In the genomic region with DNA sequence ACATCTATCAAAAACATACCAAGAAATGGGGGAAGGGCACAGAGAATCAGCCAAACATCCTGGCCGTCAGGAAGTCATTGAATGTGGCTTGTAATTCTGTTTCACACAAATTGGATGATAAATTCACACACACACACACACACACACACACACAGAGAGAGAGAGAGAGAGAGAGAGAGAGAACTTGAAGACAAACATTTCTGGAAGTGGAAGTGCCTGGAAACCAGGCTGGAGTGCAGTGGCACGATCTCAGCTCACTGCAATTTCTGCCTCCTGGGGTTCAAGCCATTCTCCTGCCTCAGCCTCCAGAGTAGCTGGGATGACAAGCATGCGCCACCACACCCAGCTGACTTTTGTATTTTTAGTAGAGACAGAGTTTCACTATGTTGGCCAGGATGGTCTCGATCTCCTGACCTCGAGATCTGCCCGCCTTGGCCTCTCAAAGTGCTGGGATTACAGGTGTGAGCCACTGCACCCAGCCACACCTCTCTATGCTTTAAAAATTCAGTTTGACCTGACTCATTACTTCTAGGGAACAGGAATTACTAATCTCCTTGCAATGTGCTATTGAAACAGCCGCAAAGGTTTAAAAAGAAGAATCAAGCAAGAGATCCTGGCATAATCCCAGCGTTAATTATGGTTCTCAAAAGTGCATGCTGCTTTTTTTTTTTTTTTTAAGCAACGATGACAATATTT, we compare ENCODE assay signal across 25 cellular contexts.
DNase-seq lines count a peak whose midpoint lies in the region; ATAC-seq and TF ChIP-seq lines count a peak whose summit lies in the region.
"Had no signal": no experiment of that assay in that cellular context is flagged by ENCODE, and none has a peak within 500 bp of the region (broad histone marks: within the 10 kb centered on the region; RNA-seq: fewer than 3 reads in every experiment).

No MANE protein-coding gene starts in this region.

- no peak overlapping the region for H2BK20ac ChIP-seq in H9 (ENCODE audit: low read depth, low read length, poor library complexity, severe bottlenecking)

- H2AK5ac ChIP-seq in H9 (ENCODE audit: insufficient read length, low read length), result no peak overlapping the region

- no peaks in the 10 kb centered on the region for H3K9me3 Mint-ChIP-seq in H9
- H3K9me3 Mint-ChIP-seq: activated naive CD4-positive, alpha-beta T cell treated with anti-CD3 and anti-CD28 coated beads, Interleukin-2, amount 10 ng/mL, durations not matched to agents 7 days and 5 days; activated T-helper 1 cell treated with anti-CD3 and anti-CD28 coated beads, Interleukin-12 subunit alpha, Interleukin-12 subunit beta, Interleukin-2, Interleukin-4 antibody, amounts not matched to agents 30 ng/mL and 10 ng/mL and 1 ng/mL, durations not matched to agents 14 hours and 24 hours and 36 hours had no signal

- H3F3A ChIP-seq in smooth muscle cell (ENCODE audit: low read depth), result no peaks in the 10 kb centered on the region

- H4K5ac ChIP-seq in H9 (ENCODE audit: insufficient read length, low read depth, low read length), result no peak overlapping the region

- H3K27me3 Mint-ChIP-seq in H9 (ENCODE audit: low read depth), result no peaks in the 10 kb centered on the region
- H3K27me3 Mint-ChIP-seq: activated naive CD4-positive, alpha-beta T cell treated with anti-CD3 and anti-CD28 coated beads, Interleukin-2, amount 10 ng/mL, durations not matched to agents 7 days and 5 days had no signal

- WGBS in smooth muscle cell (ENCODE audit: low lambda C conversion rate), result 83% methylated on average over 9 of the region's 9 CpGs
- WGBS in H9 (ENCODE audit: extremely low coverage, insufficient read length, low lambda C conversion rate), result no CpG with 5 or more reads among the region's 9 CpGs

- H3T11ph ChIP-seq in H9 (ENCODE audit: low read length), result no peak overlapping the region

- POLR2A ChIA-PET in HEK293 (lab: Yijun Ruan, JAX), result interaction anchor here (0.8 kb wide), 1 partner anchor 692 kb away, joined by 3 read pairs; no protein-coding TSS in a partner anchor

- no peak overlapping the region for H3K27ac ChIP-seq in HEK293 (ENCODE audit: extremely low read depth, low read depth, low read length)
- no peak overlapping the region for H3K27ac ChIP-seq in smooth muscle cell (ENCODE audit: low read depth)
- H3K27ac ChIP-seq in ascending aorta, result no peak overlapping the region
- H3K27ac ChIP-seq in H9 (ENCODE audit: insufficient read length, low read depth, low read length), result no peak overlapping the region
- H3K27ac ChIP-seq: thoracic aorta had no signal

- H3K79me2 ChIP-seq in smooth muscle cell (ENCODE audit: low read depth) (no peaks in the 10 kb centered on the region), H9 (ENCODE audit: insufficient read depth, low read length) (no peaks in the 10 kb centered on the region)

- H2BK5ac ChIP-seq in H9 (ENCODE audit: insufficient read length, low read length), result no peak overlapping the region

- H3K23me2 ChIP-seq in H9 (ENCODE audit: insufficient read length, low read depth, low read length, poor library complexity, severe bottlenecking), result no peaks in the 10 kb centered on the region

- H3K4me3 Mint-ChIP-seq in H9, result no peak overlapping the region
- H3K4me3 Mint-ChIP-seq: activated naive CD4-positive, alpha-beta T cell treated with anti-CD3 and anti-CD28 coated beads, Interleukin-2, amount 10 ng/mL, durations not matched to agents 7 days and 5 days; activated T-helper 1 cell treated with anti-CD3 and anti-CD28 coated beads, Interleukin-12 subunit alpha, Interleukin-12 subunit beta, Interleukin-2, Interleukin-4 antibody, amounts not matched to agents 30 ng/mL and 10 ng/mL and 1 ng/mL, durations not matched to agents 14 hours and 24 hours and 36 hours; naive thymus-derived CD8-positive, alpha-beta T cell had no signal

- no peak overlapping the region for H4K8ac ChIP-seq in H9 (replicated peaks; ENCODE audit: insufficient read length, low read depth, low read length)

- no peaks in the 10 kb centered on the region for H3K36me3 Mint-ChIP-seq in H9 (ENCODE audit: insufficient read depth in 1 of 3, low read depth in 3 of 3)
- H3K36me3 Mint-ChIP-seq: activated naive CD4-positive, alpha-beta T cell treated with anti-CD3 and anti-CD28 coated beads, Interleukin-2, amount 10 ng/mL, durations not matched to agents 7 days and 5 days; naive thymus-derived CD8-positive, alpha-beta T cell had no signal

- no peaks in the 10 kb centered on the region for H3K4me1 ChIP-seq in HEK293 (ENCODE audit: control insufficient read depth, insufficient read depth, low read length)
- peaks cover 7% of the 10 kb centered on the region for H3K4me1 ChIP-seq in smooth muscle cell (ENCODE audit: low read depth)
- no peaks in the 10 kb centered on the region for H3K4me1 ChIP-seq in ascending aorta
- peaks cover 2% of the 10 kb centered on the region; the same call in 1 of the 2 replicates for H3K4me1 ChIP-seq in H9 (ENCODE audit: insufficient read depth, low read length)

- no peak for ATAC-seq in GM18867 (IDR thresholded peaks at IDR 0.05; ENCODE audit: unreplicated experiment)
- ATAC-seq: left cardiac atrium; naive thymus-derived CD8-positive, alpha-beta T cell; right cardiac atrium; Right ventricle myocardium inferior; stimulated activated naive CD8-positive, alpha-beta T cell treated with anti-CD3 and anti-CD28 coated beads, Interleukin-15, Interleukin-2, amounts not matched to agents 100 U/mL and 50 U/mL, for 24 hours had no signal

- H3K14ac ChIP-seq in H9 (ENCODE audit: insufficient read depth, low read length), result no peak overlapping the region

- H2AFZ ChIP-seq in smooth muscle cell (ENCODE audit: low read depth), result peak overlapping the region; percentile 25
- H2AFZ ChIP-seq in H9 (ENCODE audit: low read length), result no peak overlapping the region

- no peak overlapping the region for H2BK120ac ChIP-seq in H9 (ENCODE audit: low read depth, low read length, poor library complexity, severe bottlenecking)

- H3K9me3 ChIP-seq in HEK293 (ENCODE audit: control insufficient read depth, insufficient read depth, low read depth, low read length), result no peaks in the 10 kb centered on the region
- H3K9me3 ChIP-seq in smooth muscle cell (replicated peaks; ENCODE audit: low read depth), result no peaks in the 10 kb centered on the region
- H3K9me3 ChIP-seq in ascending aorta, result no peaks in the 10 kb centered on the region
- H3K9me3 ChIP-seq in H9 (ENCODE audit: control insufficient read depth, low read depth, low read length), result no peaks in the 10 kb centered on the region
- H3K9me3 ChIP-seq: thoracic aorta had no signal

- H3K27me3 ChIP-seq in smooth muscle cell (ENCODE audit: low read depth), result peaks cover 6% of the 10 kb centered on the region
- H3K27me3 ChIP-seq in ascending aorta, result no peaks in the 10 kb centered on the region
- no peaks in the 10 kb centered on the region for H3K27me3 ChIP-seq in H9 (ENCODE audit: insufficient read depth, low read length)

- CTCF ChIA-PET in HEK293 (lab: Yijun Ruan, JAX), result interaction anchor here (0.5 to 0.7 kb wide), 2 partner anchors 11 to 452 kb away, joined by 4 read pairs; no protein-coding TSS in a partner anchor

- H3K9ac ChIP-seq in smooth muscle cell (ENCODE audit: low read depth), result no peak overlapping the region
- H3K9ac ChIP-seq in H9 (ENCODE audit: extremely low read depth, insufficient read length, low read length), result no peak overlapping the region

- H3K4ac ChIP-seq in H9 (ENCODE audit: low read depth, low read length), result no peak overlapping the region

- no peak overlapping the region for H2BK12ac ChIP-seq in H9 (ENCODE audit: insufficient read length, low read depth, low read length)

- H3K4me3 ChIP-seq in HEK293 (ENCODE audit: low read depth, low read length) (no peak overlapping the region), smooth muscle cell (no peak overlapping the region), ascending aorta (no peak overlapping the region)
- H3K4me3 ChIP-seq: thoracic aorta had no signal

- H3K23ac ChIP-seq in H9 (ENCODE audit: insufficient read length, low read depth, low read length), result no peak overlapping the region

- H3K27ac Mint-ChIP-seq in H9, result no peak overlapping the region
- H3K27ac Mint-ChIP-seq: activated naive CD4-positive, alpha-beta T cell treated with anti-CD3 and anti-CD28 coated beads, Interleukin-2, amount 10 ng/mL, durations not matched to agents 7 days and 5 days; activated T-helper 1 cell treated with anti-CD3 and anti-CD28 coated beads, Interleukin-12 subunit alpha, Interleukin-12 subunit beta, Interleukin-2, Interleukin-4 antibody, amounts not matched to agents 30 ng/mL and 10 ng/mL and 1 ng/mL, durations not matched to agents 14 hours and 24 hours and 36 hours; naive thymus-derived CD8-positive, alpha-beta T cell had no signal

- intact Hi-C loops in ascending aorta (cut with DNase I), result no loop called here

- TF ChIP-seq CTCF in HEK293 (tag by site-specific recombination; IDR thresholded peaks at IDR 0.05) (no peak), smooth muscle cell (IDR thresholded peaks at IDR 0.05; ENCODE audit: borderline replicate concordance, insufficient read depth, poor library complexity, severe bottlenecking) (no peak), ascending aorta (IDR thresholded peaks at IDR 0.05) (no peak), H9 (conservative IDR thresholded peaks at IDR 0.05) (no peak)

- H3K4me2 ChIP-seq in smooth muscle cell (no peak overlapping the region), H9 (ENCODE audit: insufficient read depth, insufficient read length, low read length) (no peak overlapping the region)

- no peaks in the 10 kb centered on the region for H3K79me1 ChIP-seq in H9 (ENCODE audit: insufficient read depth, low read depth, low read length, poor library complexity, severe bottlenecking)

- H4K20me1 ChIP-seq in smooth muscle cell (ENCODE audit: low read depth), result no peaks in the 10 kb centered on the region
- no peaks in the 10 kb centered on the region for H4K20me1 ChIP-seq in H9 (ENCODE audit: control insufficient read depth, insufficient read depth, insufficient read length)

- no peak overlapping the region for H2BK15ac ChIP-seq in H9 (ENCODE audit: low read depth, low read length)

- no peak overlapping the region for H4K91ac ChIP-seq in H9 (ENCODE audit: insufficient read length, low read depth, low read length)

- H3K56ac ChIP-seq in H9 (ENCODE audit: insufficient read length, low read depth, low read length), result no peak overlapping the region

- H3K4me1 Mint-ChIP-seq in H9, result peaks cover 22 to 26% of the 10 kb centered on the region in 2 experiments
- H3K4me1 Mint-ChIP-seq: activated naive CD4-positive, alpha-beta T cell treated with anti-CD3 and anti-CD28 coated beads, Interleukin-2, amount 10 ng/mL, durations not matched to agents 7 days and 5 days; naive thymus-derived CD8-positive, alpha-beta T cell had no signal

- H3K36me3 ChIP-seq in HEK293 (ENCODE audit: control insufficient read depth in 2 of 2, insufficient read depth in 1 of 2, low read length in 2 of 2), result no peaks in the 10 kb centered on the region
- H3K36me3 ChIP-seq in smooth muscle cell (ENCODE audit: low read depth), result no peaks in the 10 kb centered on the region
- H3K36me3 ChIP-seq in ascending aorta, result no peaks in the 10 kb centered on the region
- H3K36me3 ChIP-seq: thoracic aorta had no signal

- H3K18ac ChIP-seq in H9 (ENCODE audit: insufficient read length, low read depth, low read length), result no peak overlapping the region

- peak; percentile 83 for DNase-seq in astrocyte of the hippocampus (ENCODE audit: low read depth, low spot score)
- peak; percentile 5 for DNase-seq in iris pigment epithelial cell (ENCODE audit: low read depth)
- no peak for DNase-seq in smooth muscle cell (lab: John Stamatoyannopoulos, UW; ENCODE audit: unreplicated experiment)
- no peak for DNase-seq in NCI-H1930 (lab: John Stamatoyannopoulos, UW)
- no peak for DNase-seq in ascending aorta (ENCODE audit: low spot score in 2 of 2)
- DNase-seq in H9, result no peak
- DNase-seq: activated CD4-positive, alpha-beta T cell treated with anti-CD3 and anti-CD28 coated beads, Interleukin-2, amount 50 U/mL, for 1 hour; activated naive CD4-positive, alpha-beta T cell treated with anti-CD3 and anti-CD28 coated beads, Interleukin-2, amount 10 ng/mL, durations not matched to agents 7 days and 5 days; amniotic stem cell; central memory CD4-positive, alpha-beta T cell; dermis blood vessel endothelial cell; head of caudate nucleus; left cardiac atrium; midbrain; naive thymus-derived CD8-positive, alpha-beta T cell; NCI-H1048; NCI-H187; NCI-H226; right cardiac atrium; stimulated activated naive CD8-positive, alpha-beta T cell treated with anti-CD3 and anti-CD28 coated beads, Interleukin-15, Interleukin-2, amounts not matched to agents 100 U/mL and 50 U/mL, for 24 hours had no signal

Comparison
In these comparisons a context has a peak if more than half of its experiments do, and no peak if none do; other contexts are left out.
1. DNase-seq: peak in astrocyte of the hippocampus (single experiment) and iris pigment epithelial cell (single experiment); none in smooth muscle cell (single experiment), NCI-H1930 (0 of 2), ascending aorta (0 of 2) and H9 (single experiment).